Comparison of ENCODE assay signal across 27 cellular contexts in genomic region chr6:47810885-47811284, GRCh38. TPM values are rescaled to one million over a fixed set of nuclear protein-coding genes. Genes with fewer than 3 reads are reported as not detected.
DNase-seq lines count a peak whose midpoint lies in the region; ATAC-seq and TF ChIP-seq lines count a peak whose summit lies in the region.
"Had no signal": no experiment of that assay in that cellular context is flagged by ENCODE, and none has a peak within 500 bp of the region (broad histone marks: within the 10 kb centered on the region; RNA-seq: fewer than 3 reads in every experiment).

No MANE protein-coding gene starts in this region.

- DNase-seq in DMS53 (lab: John Stamatoyannopoulos, UW) = peak; percentile 35
- no peak for DNase-seq in DMS53 treated with DMSO at 0.1 percent for 48 hours (lab: John Stamatoyannopoulos, UW; ENCODE audit: unreplicated experiment)
- DNase-seq in WTC11 (ENCODE audit: low spot score) = peak; percentile 31
- peak; percentile 64 for DNase-seq in mesendoderm
- DNase-seq in posterior vena cava (ENCODE audit: low spot score) = no peak
- DNase-seq: 8988T; activated CD4-positive, alpha-beta memory T cell treated with anti-CD3 and anti-CD28 coated beads, Interleukin-2, amount 10 ng/mL, durations not matched to agents 7 days and 5 days; activated naive CD8-positive, alpha-beta T cell treated with anti-CD3 and anti-CD28 coated beads for 36 hours; activated T-cell treated with anti-CD3 and anti-CD28 coated beads, Interleukin-2, amount 50 U/mL, for 48 hours; brain microvascular endothelial cell; DMS 273 treated with DMSO at 0.1 percent for 48 hours; kidney glomerular epithelial cell; NCI-H2029 treated with DMSO at 0.1 percent for 48 hours; retina; Right ventricle myocardium superior; T-helper 1 cell; upper lobe of right lung had no signal

- H3K4me3 ChIP-seq in mesendoderm (ENCODE audit: low read length) = no peak overlapping the region
- H3K4me3 ChIP-seq: BLaER1 treated with 17β-estradiol and CSF1 and Interleukin-3, amounts not matched to agents 10 nM and 100 nM; upper lobe of right lung had no signal

- H3K27me3 Mint-ChIP-seq in WTC11 (ENCODE audit: low read depth) = no peaks in the 10 kb centered on the region

- H3K27ac Mint-ChIP-seq in WTC11 = no peak overlapping the region
- H3K27ac Mint-ChIP-seq: activated CD4-positive, alpha-beta memory T cell treated with anti-CD3 and anti-CD28 coated beads, Interleukin-2, amount 10 ng/mL, durations not matched to agents 7 days and 5 days; activated naive CD8-positive, alpha-beta T cell treated with anti-CD3 and anti-CD28 coated beads for 36 hours; stimulated activated naive CD8-positive, alpha-beta T cell treated with anti-CD3 and anti-CD28 coated beads, Interleukin-15, Interleukin-2, amounts not matched to agents 100 ng/mL and 50 ng/mL, for 24 hours had no signal

- H3K9ac ChIP-seq in mesendoderm (ENCODE audit: low read length) = no peak overlapping the region
- H3K9ac ChIP-seq: BLaER1 treated with 17β-estradiol and CSF1 and Interleukin-3, amounts not matched to agents 10 nM and 100 nM had no signal

- no peak overlapping the region for H3K4ac ChIP-seq in mesendoderm (ENCODE audit: low read depth, low read length)

- no peaks in the 10 kb centered on the region for H3K79me1 ChIP-seq in mesendoderm (ENCODE audit: low read length)

- no peak overlapping the region for H3K56ac ChIP-seq in mesendoderm (ENCODE audit: low read length)

- ATAC-seq in WTC11 (peak; percentile 97), GM19035 (IDR thresholded peaks at IDR 0.05; ENCODE audit: unreplicated experiment) (no peak), GM21737 (IDR thresholded peaks at IDR 0.05; ENCODE audit: unreplicated experiment) (no peak)
- ATAC-seq: esophagus mucosa, upper lobe of right lung had no signal

- H4K5ac ChIP-seq in mesendoderm (ENCODE audit: low read length) = no peak overlapping the region

- no peaks in the 10 kb centered on the region for H3K36me3 Mint-ChIP-seq in WTC11
- H3K36me3 Mint-ChIP-seq: activated naive CD8-positive, alpha-beta T cell treated with anti-CD3 and anti-CD28 coated beads for 36 hours had no signal

- no peaks in the 10 kb centered on the region for H3K4me1 ChIP-seq in mesendoderm (ENCODE audit: control insufficient read depth, low read depth, low read length)
- H3K4me1 ChIP-seq: BLaER1 treated with 17β-estradiol and CSF1 and Interleukin-3, amounts not matched to agents 10 nM and 100 nM; upper lobe of right lung had no signal

- H3K23ac ChIP-seq in mesendoderm (ENCODE audit: low read length) = no peak overlapping the region

- no CpG with 5 or more reads among the region's 3 CpGs for WGBS in mesendoderm (ENCODE audit: extremely low coverage, insufficient coverage, low lambda C conversion rate)

- no peak overlapping the region for H4K8ac ChIP-seq in mesendoderm (ENCODE audit: low read depth, low read length)

- H3K4me2 ChIP-seq in mesendoderm (ENCODE audit: low read length) = no peak overlapping the region
- H3K4me2 ChIP-seq: BLaER1 treated with 17β-estradiol and CSF1 and Interleukin-3, amounts not matched to agents 10 nM and 100 nM had no signal

- TF ChIP-seq RAD21 in Ishikawa (IDR thresholded peaks at IDR 0.05; ENCODE audit: low read depth) = peak; percentile 32; the same call in 1 of the 2 replicates

- H2AK5ac ChIP-seq in mesendoderm (ENCODE audit: low read length) = no peak overlapping the region

- no peak overlapping the region for H3K4me3 Mint-ChIP-seq in WTC11
- H3K4me3 Mint-ChIP-seq: activated CD4-positive, alpha-beta memory T cell treated with anti-CD3 and anti-CD28 coated beads, Interleukin-2, amount 10 ng/mL, durations not matched to agents 7 days and 5 days; activated naive CD8-positive, alpha-beta T cell treated with anti-CD3 and anti-CD28 coated beads for 36 hours; nephron; stimulated activated naive CD8-positive, alpha-beta T cell treated with anti-CD3 and anti-CD28 coated beads, Interleukin-15, Interleukin-2, amounts not matched to agents 100 ng/mL and 50 ng/mL, for 24 hours had no signal

- intact Hi-C loops in posterior vena cava (cut with DNase I) = no loop called here

- H3K18ac ChIP-seq in mesendoderm (ENCODE audit: low read length) = no peak overlapping the region

- H3K27ac ChIP-seq in mesendoderm (ENCODE audit: low read depth, low read length) = no peak overlapping the region
- H3K27ac ChIP-seq: BLaER1 treated with 17β-estradiol and CSF1 and Interleukin-3, amounts not matched to agents 10 nM and 100 nM; brain microvascular endothelial cell; upper lobe of right lung; VCaP had no signal

- TF ChIP-seq CTCF in WTC11 (IDR thresholded peaks at IDR 0.05) = no peak

- no peak overlapping the region for H2BK5ac ChIP-seq in mesendoderm (ENCODE audit: low read length)

- no peaks in the 10 kb centered on the region for H3K9me3 Mint-ChIP-seq in WTC11
- H3K9me3 Mint-ChIP-seq: activated CD4-positive, alpha-beta memory T cell treated with anti-CD3 and anti-CD28 coated beads, Interleukin-2, amount 10 ng/mL, durations not matched to agents 7 days and 5 days; activated naive CD8-positive, alpha-beta T cell treated with anti-CD3 and anti-CD28 coated beads for 36 hours; nephron; stimulated activated naive CD8-positive, alpha-beta T cell treated with anti-CD3 and anti-CD28 coated beads, Interleukin-15, Interleukin-2, amounts not matched to agents 100 ng/mL and 50 ng/mL, for 24 hours had no signal

- peaks cover 3% of the 10 kb centered on the region; the same call in 1 of the 2 replicates for H3K4me1 Mint-ChIP-seq in WTC11
- H3K4me1 Mint-ChIP-seq: activated CD4-positive, alpha-beta memory T cell treated with anti-CD3 and anti-CD28 coated beads, Interleukin-2, amount 10 ng/mL, durations not matched to agents 7 days and 5 days; activated naive CD8-positive, alpha-beta T cell treated with anti-CD3 and anti-CD28 coated beads for 36 hours had no signal

- no peaks in the 10 kb centered on the region for H3K27me3 ChIP-seq in mesendoderm (ENCODE audit: insufficient read depth, low read length, poor library complexity)
- H3K27me3 ChIP-seq: BLaER1 treated with 17β-estradiol and CSF1 and Interleukin-3, amounts not matched to agents 10 nM and 100 nM; brain microvascular endothelial cell; upper lobe of right lung had no signal

- CTCF ChIA-PET in WTC11 (lab: Charles Lee) = interaction anchor here (0.7 to 1.5 kb wide), 8 partner anchors 8 to 951 kb away, joined by 3 to 8 read pairs (median 3); no protein-coding TSS in a partner anchor

- POLR2A ChIA-PET in WTC11 (lab: Charles Lee) = no interaction called here

- TF ChIP-seq EP300 in Ishikawa (IDR thresholded peaks at IDR 0.05; ENCODE audit: borderline replicate concordance) = no peak

- H3K79me2 ChIP-seq in mesendoderm (ENCODE audit: control insufficient read depth, insufficient read depth, low read length) = no peaks in the 10 kb centered on the region

- H2BK120ac ChIP-seq in mesendoderm (ENCODE audit: low read depth, low read length) = no peak overlapping the region

- no peak overlapping the region for H2BK15ac ChIP-seq in mesendoderm (replicated peaks; ENCODE audit: low read depth)

- no peaks in the 10 kb centered on the region for H3K36me3 ChIP-seq in mesendoderm (ENCODE audit: control insufficient read depth, insufficient read depth, low read length)
- H3K36me3 ChIP-seq: BLaER1 treated with 17β-estradiol and CSF1 and Interleukin-3, amounts not matched to agents 10 nM and 100 nM; brain microvascular endothelial cell; upper lobe of right lung had no signal

TF ChIP-seq in WTC11, 78 proteins besides CTCF, POLR2A, EP300 and RAD21 (continues in another document):
- TF ChIP-seq MXD4 (CRISPR knock-in tag; IDR thresholded peaks at IDR 0.05; ENCODE audit: borderline replicate concordance) (no peak), RELA (CRISPR knock-in tag; IDR thresholded peaks at IDR 0.05; ENCODE audit: borderline replicate concordance) (no peak), E2F5 (CRISPR knock-in tag; IDR thresholded peaks at IDR 0.05) (no peak), ATF3 (CRISPR knock-in tag; conservative IDR thresholded peaks at IDR 0.05) (no peak), STAT6 (CRISPR knock-in tag; conservative IDR thresholded peaks at IDR 0.05; ENCODE audit: low read depth) (no peak), KAT7 (CRISPR knock-in tag; IDR thresholded peaks at IDR 0.05; ENCODE audit: borderline replicate concordance) (no peak)

RNA-seq across cellular contexts. Expression of gene OPN5, which starts 29.1 kb away (rescaled TPM):
- not detected in 3 replicates for total RNA-seq in WTC11 (2021)
- not detected for polyA plus RNA-seq in mesendoderm (2013, experiment 1 of 2)
- polyA plus RNA-seq in mesendoderm (2013, experiment 2 of 2) = not detected
- not detected for total RNA-seq in posterior vena cava
- total RNA-seq: activated CD4-positive, alpha-beta memory T cell treated with anti-CD3 and anti-CD28 coated beads, Interleukin-2, amount 10 ng/mL, durations not matched to agents 7 days and 5 days; activated naive CD8-positive, alpha-beta T cell treated with anti-CD3 and anti-CD28 coated beads for 36 hours; dermis microvascular lymphatic vessel endothelial cell; esophagus mucosa; LHCN-M2; Right ventricle myocardium superior; upper lobe of right lung had no signal

Comparison
In these comparisons a context has a peak if more than half of its experiments do, and no peak if none do; other contexts are left out.
1. DNase-seq: peak in DMS53 (single experiment), WTC11 (single experiment) and mesendoderm (single experiment); none in DMS53 treated with DMSO at 0.1 percent for 48 hours (single experiment) and posterior vena cava (single experiment).